ENCODE assay signal across 7 cellular contexts in the genomic region with DNA sequence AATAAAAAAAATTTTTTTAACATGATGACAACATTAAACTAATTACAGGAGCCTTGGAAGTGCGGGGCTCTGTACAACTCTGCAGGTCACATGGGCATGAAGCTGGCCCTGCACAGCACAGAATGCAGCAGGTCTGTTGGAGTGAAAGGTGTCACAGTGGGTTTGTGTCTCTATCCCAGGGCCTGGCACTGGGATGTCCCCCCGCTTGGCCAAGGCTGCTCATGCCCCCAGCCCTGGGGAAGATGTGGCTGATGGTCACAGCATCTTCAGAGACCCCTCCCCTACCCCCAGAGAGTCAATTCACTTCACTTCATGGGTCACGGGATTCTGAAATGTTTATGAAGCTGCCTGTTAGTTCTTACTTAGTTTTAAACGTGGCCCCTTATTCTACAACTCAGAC.
"Had no signal": no experiment of that assay in that cellular context is flagged by ENCODE, and none has a peak within 500 bp of the region (broad histone marks: within the 10 kb centered on the region; RNA-seq: fewer than 3 reads in every experiment).

No MANE protein-coding gene starts in this region.

- H3K4me3 ChIP-seq: K562 had no signal

- H3K27ac ChIP-seq: HL-60 had no signal

- H3K36me3 Mint-ChIP-seq: IgD-negative memory B cell had no signal

- ATAC-seq: HepG2, K562 had no signal

- H3K4me1 Mint-ChIP-seq: IgD-negative memory B cell had no signal

- H3K27ac Mint-ChIP-seq: IgD-negative memory B cell had no signal

- H3K4me3 Mint-ChIP-seq: IgD-negative memory B cell had no signal

- DNase-seq: IMR-90, KBM-7, KG1 had no signal
